ENCODE assay signal across 8 cellular contexts in the genomic region with DNA sequence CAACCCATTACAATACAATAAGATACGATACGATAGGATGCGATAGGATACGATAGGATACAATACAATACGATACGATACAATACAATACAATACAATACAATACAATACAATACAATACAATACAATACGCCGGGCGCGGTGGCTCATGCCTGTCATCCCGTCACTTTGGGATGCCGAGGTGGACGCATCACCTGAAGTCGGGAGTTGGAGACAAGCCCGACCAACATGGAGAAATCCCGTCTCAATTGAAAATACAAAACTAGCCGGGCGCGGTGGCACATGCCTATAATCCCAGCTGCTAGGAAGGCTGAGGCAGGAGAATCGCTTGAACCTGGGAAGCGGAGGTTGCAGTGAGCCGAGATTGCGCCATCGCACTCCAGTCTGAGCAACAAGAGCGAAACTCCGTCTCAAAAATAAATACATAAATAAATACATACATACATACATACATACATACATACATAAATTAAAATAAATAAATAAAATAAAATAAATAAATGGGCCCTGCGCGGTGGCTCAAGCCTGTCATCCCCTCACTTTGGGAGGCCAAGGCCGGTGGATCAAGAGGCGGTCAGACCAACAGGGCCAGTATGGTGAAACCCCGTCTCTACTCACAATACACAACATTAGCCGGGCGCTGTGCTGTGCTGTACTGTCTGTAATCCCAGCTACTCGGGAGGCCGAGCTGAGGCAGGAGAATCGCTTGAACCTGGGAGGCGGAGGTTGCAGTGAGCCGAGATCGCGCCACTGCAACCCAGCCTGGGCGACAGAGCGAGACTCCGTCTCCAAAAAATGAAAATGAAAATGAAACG.
DNase-seq lines count a peak whose midpoint lies in the region; ATAC-seq and TF ChIP-seq lines count a peak whose summit lies in the region.
"Not testable (repeated sequence)": the region's sequence is repeated elsewhere in the genome, so short reads cannot be mapped to it uniquely, and the experiment has no call there.

No MANE protein-coding gene starts in this region.

- not testable (repeated sequence) for H3K36me3 Mint-ChIP-seq in activated CD8-positive, alpha-beta T cell treated with anti-CD3 and anti-CD28 coated beads for 36 hours (ENCODE audit: low read depth); stimulated activated memory B cell treated with anti-CD40 and anti-IgM and Interleukin-4, amounts not matched to agents 10 μg/mL and 1 μg/mL and 100 μg/mL, for 72 hours

- POLR2A ChIA-PET in activated CD8-positive, alpha-beta T cell treated with anti-CD3 and anti-CD28 coated beads for 36 hours (lab: Charles Lee) = not testable (repeated sequence)

- intact Hi-C loops in activated CD8-positive, alpha-beta T cell treated with anti-CD3 and anti-CD28 coated beads for 36 hours (cut with micrococcal nuclease); left ventricle myocardium superior (cut with micrococcal nuclease): not testable (repeated sequence)

- TF ChIP-seq CTCF in activated CD8-positive, alpha-beta T cell treated with anti-CD3 and anti-CD28 coated beads for 36 hours (IDR thresholded peaks at IDR 0.05) = not testable (repeated sequence)

- DNase-seq in activated CD8-positive, alpha-beta T cell treated with anti-CD3 and anti-CD28 coated beads for 36 hours; left ventricle myocardium superior: not testable (repeated sequence)

- not testable (repeated sequence) for H3K4me1 Mint-ChIP-seq in activated CD8-positive, alpha-beta T cell treated with anti-CD3 and anti-CD28 coated beads for 36 hours (ENCODE audit: low read depth); stimulated activated memory B cell treated with anti-CD40 and anti-IgM and Interleukin-4, amounts not matched to agents 10 μg/mL and 1 μg/mL and 100 μg/mL, for 72 hours

- not testable (repeated sequence) for H3K27ac Mint-ChIP-seq in activated CD8-positive, alpha-beta T cell treated with anti-CD3 and anti-CD28 coated beads for 36 hours; stimulated activated memory B cell treated with anti-CD40 and anti-IgM and Interleukin-4, amounts not matched to agents 10 μg/mL and 1 μg/mL and 100 μg/mL, for 72 hours

- CTCF ChIA-PET in activated CD8-positive, alpha-beta T cell treated with anti-CD3 and anti-CD28 coated beads for 36 hours (lab: Charles Lee) = not testable (repeated sequence)

- peak; percentile 63 for ATAC-seq in GM18508 (IDR thresholded peaks at IDR 0.05; ENCODE audit: insufficient read depth, unreplicated experiment)
- ATAC-seq in GM19397 (IDR thresholded peaks at IDR 0.05; ENCODE audit: unreplicated experiment) = peak; percentile 63
- peak; percentile 64 for ATAC-seq in GM21786 (IDR thresholded peaks at IDR 0.05; ENCODE audit: unreplicated experiment)
- ATAC-seq in HG02981 (IDR thresholded peaks at IDR 0.05; ENCODE audit: unreplicated experiment) = peak; percentile 64
- ATAC-seq in HG03442 (IDR thresholded peaks at IDR 0.05; ENCODE audit: unreplicated experiment) = peak; percentile 69
- ATAC-seq in activated CD8-positive, alpha-beta T cell treated with anti-CD3 and anti-CD28 coated beads for 36 hours = peak; percentile 62
- ATAC-seq in left ventricle myocardium superior = peak; percentile 84
- peak; percentile 90 for ATAC-seq in stimulated activated memory B cell treated with anti-CD40 and anti-IgM and Interleukin-4, amounts not matched to agents 10 μg/mL and 1 μg/mL and 100 μg/mL, for 72 hours

- H3K27me3 Mint-ChIP-seq in activated CD8-positive, alpha-beta T cell treated with anti-CD3 and anti-CD28 coated beads for 36 hours; stimulated activated memory B cell treated with anti-CD40 and anti-IgM and Interleukin-4, amounts not matched to agents 10 μg/mL and 1 μg/mL and 100 μg/mL, for 72 hours: not testable (repeated sequence)

- H3K4me3 Mint-ChIP-seq in activated CD8-positive, alpha-beta T cell treated with anti-CD3 and anti-CD28 coated beads for 36 hours; stimulated activated memory B cell treated with anti-CD40 and anti-IgM and Interleukin-4, amounts not matched to agents 10 μg/mL and 1 μg/mL and 100 μg/mL, for 72 hours: not testable (repeated sequence)

- not testable (repeated sequence) for H3K9me3 Mint-ChIP-seq in activated CD8-positive, alpha-beta T cell treated with anti-CD3 and anti-CD28 coated beads for 36 hours; stimulated activated memory B cell treated with anti-CD40 and anti-IgM and Interleukin-4, amounts not matched to agents 10 μg/mL and 1 μg/mL and 100 μg/mL, for 72 hours
